ENCODE assay signal across 16 cellular contexts in genomic region chr20:11186301-11187008, GRCh38.
"Had no signal": no experiment of that assay in that cellular context is flagged by ENCODE, and none has a peak within 500 bp of the region (broad histone marks: within the 10 kb centered on the region; RNA-seq: fewer than 3 reads in every experiment).

No MANE protein-coding gene starts in this region.

- FAIRE-seq: pancreas had no signal

- H3K4me1 Mint-ChIP-seq: neural crest cell, T-cell had no signal

- H3K9me3 ChIP-seq: colonic mucosa, thoracic aorta had no signal

- DNase-seq: activated CD4-positive, alpha-beta T cell treated with anti-CD3 and anti-CD28 coated beads for 4 hours; activated CD8-positive, alpha-beta memory T cell treated with anti-CD3 and anti-CD28 coated beads, Interleukin-2, amount 50 U/mL, for 4 hours; activated CD8-positive, alpha-beta T cell treated with anti-CD3 and anti-CD28 coated beads for 36 hours; activated T-cell treated with anti-CD3 and anti-CD28 coated beads, Interleukin-2, amount 50 U/mL, for 72 hours; colonic mucosa; effector CD8-positive, alpha-beta T cell; heart left ventricle; islet precursor cell; pancreas; stomach; T-cell had no signal

- H3K9me3 Mint-ChIP-seq: activated CD8-positive, alpha-beta T cell treated with anti-CD3 and anti-CD28 coated beads for 36 hours had no signal

- H3K27me3 Mint-ChIP-seq: activated CD8-positive, alpha-beta T cell treated with anti-CD3 and anti-CD28 coated beads for 36 hours; T-cell had no signal

- ATAC-seq: activated CD8-positive, alpha-beta T cell treated with anti-CD3 and anti-CD28 coated beads for 36 hours; activated T-cell treated with anti-CD3 and anti-CD28 coated beads, Interleukin-2, amount 50 U/mL, for 72 hours; heart left ventricle; pancreas; T-cell had no signal

- H3K4me3 ChIP-seq: ascending aorta, colonic mucosa, heart left ventricle, pancreas, skin epidermis, stomach, thoracic aorta had no signal

- H3K27ac Mint-ChIP-seq: activated CD8-positive, alpha-beta T cell treated with anti-CD3 and anti-CD28 coated beads for 36 hours; activated T-cell treated with anti-CD3 and anti-CD28 coated beads, Interleukin-2, amount 50 U/mL, for 72 hours; mesothelial cell of epicardium; T-cell had no signal

- H3K4me3 Mint-ChIP-seq: activated CD8-positive, alpha-beta T cell treated with anti-CD3 and anti-CD28 coated beads for 36 hours; activated T-cell treated with anti-CD3 and anti-CD28 coated beads, Interleukin-2, amount 50 U/mL, for 72 hours; mesothelial cell of epicardium; neural crest cell; T-cell had no signal

- H3K27ac ChIP-seq: ascending aorta, colonic mucosa, heart left ventricle, pancreas, stomach, thoracic aorta had no signal

- H3K36me3 ChIP-seq: ascending aorta, colonic mucosa, heart left ventricle, pancreas, stomach, thoracic aorta had no signal

- H3K36me3 Mint-ChIP-seq: T-cell had no signal

- H3K27me3 ChIP-seq: ascending aorta, colonic mucosa, heart left ventricle, pancreas, stomach had no signal

- H3K4me1 ChIP-seq: ascending aorta, colonic mucosa, pancreas, stomach had no signal
